19 cellular contexts compared by ENCODE assay signal in genomic region chr4:4945021-4945420, GRCh38.
"Had no signal": no experiment of that assay in that cellular context is flagged by ENCODE, and none has a peak within 500 bp of the region (broad histone marks: within the 10 kb centered on the region; RNA-seq: fewer than 3 reads in every experiment).

No MANE protein-coding gene starts in this region.

- H3K4me1 Mint-ChIP-seq: endodermal cell had no signal

- H3K27me3 ChIP-seq: gastroesophageal sphincter, ovary, thyroid gland, upper lobe of right lung had no signal

- H3K27ac Mint-ChIP-seq: endodermal cell had no signal

- H3K4me3 Mint-ChIP-seq: activated naive CD8-positive, alpha-beta T cell treated with anti-CD3 and anti-CD28 coated beads for 36 hours; endodermal cell had no signal

- H3K27ac ChIP-seq: coronary artery, gastroesophageal sphincter, ovary, prostate gland, thyroid gland, upper lobe of right lung, VCaP had no signal

- H3K9me3 ChIP-seq: gastroesophageal sphincter, ovary, prostate gland, thyroid gland, upper lobe of right lung had no signal

- H3K4me3 ChIP-seq: coronary artery, gastroesophageal sphincter, ovary, prostate gland, thyroid gland, upper lobe of right lung had no signal

- ATAC-seq: gastroesophageal sphincter, left cardiac atrium, upper lobe of right lung had no signal

- H3K36me3 ChIP-seq: gastroesophageal sphincter, ovary, prostate gland, thyroid gland, upper lobe of right lung had no signal

- H3K4me1 ChIP-seq: gastroesophageal sphincter, prostate gland, upper lobe of right lung had no signal

- H3K27me3 Mint-ChIP-seq: activated naive CD8-positive, alpha-beta T cell treated with anti-CD3 and anti-CD28 coated beads for 36 hours had no signal

- DNase-seq: activated CD4-positive, CD25-positive, alpha-beta regulatory T cell treated with anti-CD3 and anti-CD28 coated beads, Interleukin-2, amount 50 U/mL, for 72 hours; activated naive CD8-positive, alpha-beta T cell treated with anti-CD3 and anti-CD28 coated beads for 36 hours; activated T-cell treated with anti-CD3 and anti-CD28 coated beads, Interleukin-2, amount 50 U/mL, for 1 hour; endodermal cell; head of caudate nucleus; hypothalamus; left cardiac atrium; mesenchymal stem cell; ovary; stimulated activated CD4-positive, alpha-beta T cell treated with anti-CD3 and anti-CD28 coated beads, Interleukin-2, amount 100 ng/mL, for 48 hours; stimulated activated CD8-positive, alpha-beta memory T cell treated with anti-CD3 and anti-CD28 coated beads, Interleukin-4, amount 100 ng/mL, for 48 hours; stimulated activated naive CD4-positive, alpha-beta T cell treated with Interleukin-2 at 50 U/mL for 16 hours; substantia nigra; thyroid gland; upper lobe of right lung had no signal
